Comparison of ENCODE assay signal across 8 cellular contexts in genomic region chr2:180006236-180006635, GRCh38. TPM values are rescaled to one million over a fixed set of nuclear protein-coding genes. Genes with fewer than 3 reads are reported as not detected.
A peak's percentile ranks its signal among the peaks of the same experiment; 100 is the strongest.
DNase-seq lines count a peak whose midpoint lies in the region; ATAC-seq and TF ChIP-seq lines count a peak whose summit lies in the region.

No MANE protein-coding gene starts in this region.

- H3K4me3 ChIP-seq in HCT116 (replicated peaks in 1 of 2; ENCODE audit: low read depth in 1 of 2, low read length in 2 of 2) (peak overlapping the region; percentile 86 to 93), fibroblast of the aortic adventitia (ENCODE audit: low read depth, low read length) (peak overlapping the region; percentile 96), skeletal muscle cell (ENCODE audit: low read depth, low read length) (peak overlapping the region; percentile 98)

- peak overlapping the region; percentile 79 for H3K4me2 ChIP-seq in HCT116 (ENCODE audit: low read length)

- POLR2A ChIA-PET in HCT116 (lab: Charles Lee): no interaction called here

- H3K79me2 ChIP-seq in HCT116 (ENCODE audit: insufficient read depth, low read length): peaks cover 57% of the 10 kb centered on the region

- H3K9me2 ChIP-seq in HCT116 (ENCODE audit: insufficient read depth): no peaks in the 10 kb centered on the region

- no peaks in the 10 kb centered on the region for H3K9me3 ChIP-seq in HCT116 (ENCODE audit: control insufficient read depth in 1 of 2, insufficient read depth in 1 of 2, low read depth in 1 of 2, low read length in 2 of 2)

- no peak for TF ChIP-seq POLR2A in HCT116 (IDR thresholded peaks at IDR 0.05; ENCODE audit: borderline replicate concordance, extremely low read depth, insufficient read depth, insufficient read length)

- H3K36me3 ChIP-seq in HCT116 (ENCODE audit: control insufficient read depth in 1 of 2, insufficient read depth in 2 of 2, low read length in 2 of 2): no peaks in the 10 kb centered on the region

- ATAC-seq in HCT116 (no peak), SK-N-SH treated with all-trans-retinoic acid at 6 μM for 48 hours (peak; percentile 17; the same call in 2 of the 3 replicates), GM18868 (IDR thresholded peaks at IDR 0.05; ENCODE audit: unreplicated experiment) (no peak)

- CTCF ChIA-PET in HCT116 (lab: Charles Lee): no interaction called here

- BruUV-seq in HCT116 (replicated peaks; lab: Mats Ljungman, UMichigan): TSS peak; percentile 55

- RAD21 ChIA-PET in HCT116 (lab: Charles Lee; ENCODE audit: low non-redundant PET in 1 of 2, low total read pairs in 2 of 2, uncharacterized antibody in 2 of 2, unreplicated experiment in 2 of 2): no interaction called here

- H3K27me3 ChIP-seq in HCT116 (ENCODE audit: insufficient read depth, low read length): no peaks in the 10 kb centered on the region

- H3K27ac ChIP-seq in HCT116 (ENCODE audit: low read depth, low read length): peak overlapping the region; percentile 52

- intact Hi-C loops in HCT116 (cut with micrococcal nuclease): no loop called here

- H3K9ac ChIP-seq in HCT116 (ENCODE audit: low read length): peak overlapping the region; percentile 90

- H4K20me1 ChIP-seq in HCT116 (ENCODE audit: insufficient read depth): no peaks in the 10 kb centered on the region

- peaks cover 4 to 28% of the 10 kb centered on the region in 2 experiments; a peak in 3 of 4 replicates for H3K4me1 ChIP-seq in HCT116 (ENCODE audit: control insufficient read depth in 1 of 2, insufficient read depth in 2 of 2, low read length in 2 of 2)

- TF ChIP-seq CTCF in HCT116 (IDR thresholded peaks at IDR 0.05 in 2 of 3, conservative IDR thresholded peaks at IDR 0.05 in 1 of 3; ENCODE audit: borderline replicate concordance in 1 of 3, insufficient read depth in 1 of 3, low read depth in 2 of 3, low read length in 2 of 3) (no peak), fibroblast of the aortic adventitia (IDR thresholded peaks at IDR 0.05; ENCODE audit: insufficient read depth, low read length) (no peak)

- no peak for DNase-seq in HCT116 (ENCODE audit: low read depth, low spot score)
- no peak for DNase-seq in fibroblast of the aortic adventitia (ENCODE audit: low read depth)
- DNase-seq in skeletal muscle cell (ENCODE audit: low read depth): no peak
- no peak for DNase-seq in NCI-H2196 treated with DMSO at 0.1 percent for 48 hours (lab: John Stamatoyannopoulos, UW; ENCODE audit: unreplicated experiment)
- no peak for DNase-seq in A172 (ENCODE audit: low spot score)
- DNase-seq in KG1 (lab: John Stamatoyannopoulos, UW): no peak

- no peak overlapping the region for H2AFZ ChIP-seq in HCT116 (ENCODE audit: low read depth, low read length, poor library complexity, severe bottlenecking)

- TF ChIP-seq RAD21 in HCT116 (IDR thresholded peaks at IDR 0.05; ENCODE audit: low read depth): no peak

TF ChIP-seq in HCT116, 20 proteins besides CTCF, POLR2A, EP300 and RAD21:
- TF ChIP-seq MAX (IDR thresholded peaks at IDR 0.05): no peak
- no peak for TF ChIP-seq SP1 (IDR thresholded peaks at IDR 0.05; ENCODE audit: low read depth)
- TF ChIP-seq POLR2AphosphoS5 (IDR thresholded peaks at IDR 0.05; ENCODE audit: low read depth, low read length): no peak
- no peak for TF ChIP-seq TCF7L2 (IDR thresholded peaks at IDR 0.05; ENCODE audit: borderline replicate concordance, extremely low read depth, insufficient read depth, insufficient read length)
- TF ChIP-seq ZNF274 (IDR thresholded peaks at IDR 0.05; ENCODE audit: low read depth, low read length): no peak
- TF ChIP-seq ATF3 (IDR thresholded peaks at IDR 0.05): no peak

TF ChIP-seq in SK-N-SH treated with all-trans-retinoic acid at 6 μM for 48 hours, 23 proteins besides CTCF, POLR2A, EP300 and RAD21:
- no peak for TF ChIP-seq ZNF565 (CRISPR knock-in tag; conservative IDR thresholded peaks at IDR 0.05; ENCODE audit: low read depth)
- no peak for TF ChIP-seq TCF4 (CRISPR knock-in tag; IDR thresholded peaks at IDR 0.05; ENCODE audit: borderline replicate concordance)
- no peak for TF ChIP-seq PATZ1 (CRISPR knock-in tag; IDR thresholded peaks at IDR 0.05; ENCODE audit: borderline replicate concordance)
TF ChIP-seq in SK-N-SH treated with all-trans-retinoic acid at 6 μM for 48 hours: peak in this region for 0.

RNA-seq across cellular contexts. Expression of gene CWC22, which starts 0.9 kb away (rescaled TPM):
- 24.7 TPM for total RNA-seq in HCT116 (2021; ENCODE audit: unreplicated experiment)
- polyA plus RNA-seq in HCT116 (2012): 7.5 and 11.3 TPM in 2 replicates
- 31.8 and 38.8 TPM in 2 replicates for total RNA-seq in fibroblast of the aortic adventitia (ENCODE audit: low replicate concordance)
- total RNA-seq in A172 (2014; rRNA removed; shearing (Covaris generic)): 24.3 and 28.0 TPM in 2 replicates
